ENCODE assay signal across 14 cellular contexts in the genomic region with DNA sequence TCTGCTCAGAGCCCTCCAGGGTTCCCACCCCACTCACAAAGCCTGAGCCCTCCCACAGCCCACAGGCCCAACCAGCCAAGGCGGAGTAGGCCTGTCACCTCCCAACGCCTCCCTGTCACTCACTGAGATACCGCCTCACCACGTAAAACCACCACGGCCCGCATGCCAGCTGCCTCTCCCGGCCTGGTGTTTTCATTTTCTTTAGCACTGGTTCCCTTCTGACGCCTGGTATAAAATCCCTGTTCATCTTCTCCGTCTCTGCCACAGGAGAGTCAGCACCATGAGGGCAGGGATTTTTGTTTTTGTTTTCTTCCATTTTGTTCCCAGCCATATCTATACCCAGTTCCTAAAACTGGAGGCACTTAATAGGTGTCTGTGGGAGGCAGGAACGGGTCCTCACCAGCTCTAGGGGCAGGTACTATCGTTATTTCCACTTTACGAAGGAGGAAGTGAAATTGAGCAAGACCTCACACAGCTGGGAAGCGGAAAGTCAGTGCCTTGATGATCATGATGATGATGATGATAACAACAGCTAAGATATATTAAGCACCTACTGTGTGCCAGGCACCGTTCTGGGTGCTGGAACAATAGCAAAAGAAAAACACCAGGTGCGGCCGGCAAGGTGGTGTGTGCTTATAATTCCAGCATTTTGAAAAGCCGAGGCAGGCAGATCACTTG. TPM values are rescaled to one million over a fixed set of nuclear protein-coding genes. Genes with fewer than 3 reads are reported as not detected.
DNase-seq lines count a peak whose midpoint lies in the region; ATAC-seq, FAIRE-seq and TF ChIP-seq lines count a peak whose summit lies in the region.
"Had no signal": no experiment of that assay in that cellular context is flagged by ENCODE, and none has a peak within 500 bp of the region (broad histone marks: within the 10 kb centered on the region; RNA-seq: fewer than 3 reads in every experiment).

No MANE protein-coding gene starts in this region.

- intact Hi-C loops in CD4-positive, alpha-beta memory T cell (cut with micrococcal nuclease): no loop called here
- intact Hi-C loops in uterus (cut with DNase I; ENCODE audit: low total_unique reads): no loop called here

- FAIRE-seq in GM12891 (lab: Jason Lieb, UNC): peak; percentile 59

- TF ChIP-seq CTCF in osteocyte (IDR thresholded peaks at IDR 0.05) (no peak), uterus (IDR thresholded peaks at IDR 0.05) (no peak)

- no peaks in the 10 kb centered on the region for H3K36me3 Mint-ChIP-seq in osteocyte (ENCODE audit: unreplicated experiment)
- H3K36me3 Mint-ChIP-seq in CD4-positive, alpha-beta memory T cell: no peaks in the 10 kb centered on the region
- H3K36me3 Mint-ChIP-seq: activated naive CD8-positive, alpha-beta T cell treated with anti-CD3 and anti-CD28 coated beads, Interleukin-2, amount 10 ng/mL, durations not matched to agents 7 days and 5 days had no signal

- POLR2A ChIA-PET in CD4-positive, alpha-beta memory T cell (lab: Charles Lee; ENCODE audit: partially characterized antibody): no interaction called here

- no peak overlapping the region for H3K4me3 Mint-ChIP-seq in osteocyte (ENCODE audit: unreplicated experiment)
- H3K4me3 Mint-ChIP-seq in CD4-positive, alpha-beta memory T cell: no peak overlapping the region
- H3K4me3 Mint-ChIP-seq: activated naive CD8-positive, alpha-beta T cell treated with anti-CD3 and anti-CD28 coated beads, Interleukin-2, amount 10 ng/mL, durations not matched to agents 7 days and 5 days; HFFc6 had no signal

- TF ChIP-seq POLR2A in GM12891 (IDR thresholded peaks at IDR 0.05; ENCODE audit: low read depth, low read length) (no peak), uterus (IDR thresholded peaks at IDR 0.05) (no peak)

- no peak overlapping the region for H3K27ac ChIP-seq in CD4-positive, alpha-beta memory T cell (ENCODE audit: low read depth, low read length)
- H3K27ac ChIP-seq in uterus: no peak overlapping the region
- H3K27ac ChIP-seq: heart left ventricle, right lobe of liver had no signal

- no peak overlapping the region for H3K4me3 ChIP-seq in CD4-positive, alpha-beta memory T cell (ENCODE audit: low read length in 2 of 2)
- H3K4me3 ChIP-seq in uterus: no peak overlapping the region
- H3K4me3 ChIP-seq: heart left ventricle, right lobe of liver had no signal

- DNase-seq in GM12891 (ENCODE audit: insufficient read length, low spot score): peak; percentile 65
- DNase-seq in UCSD-AML1 (lab: John Stamatoyannopoulos, UW; ENCODE audit: unreplicated experiment): peak; percentile 37
- no peak for DNase-seq in osteocyte (ENCODE audit: extremely low spot score, unreplicated experiment)
- no peak for DNase-seq in CD4-positive, alpha-beta memory T cell
- DNase-seq in NCI-H146 treated with DMSO at 0.1 percent for 48 hours (lab: John Stamatoyannopoulos, UW; ENCODE audit: unreplicated experiment): no peak
- DNase-seq in uterus: no peak
- DNase-seq: activated naive CD8-positive, alpha-beta T cell treated with anti-CD3 and anti-CD28 coated beads, Interleukin-2, amount 10 ng/mL, durations not matched to agents 7 days and 5 days; dermis blood vessel endothelial cell; DMS53; heart left ventricle; HFFc6; NCI-H1436 treated with DMSO at 0.1 percent for 48 hours; right lobe of liver had no signal

- no peaks in the 10 kb centered on the region for H3K36me3 ChIP-seq in CD4-positive, alpha-beta memory T cell (ENCODE audit: insufficient read depth, low read length)
- no peaks in the 10 kb centered on the region for H3K36me3 ChIP-seq in uterus
- H3K36me3 ChIP-seq: heart left ventricle, right lobe of liver had no signal

- peak; percentile 47 for ATAC-seq in HG03354 (IDR thresholded peaks at IDR 0.05; ENCODE audit: poor library complexity, severe bottlenecking, unreplicated experiment)

- H3K9me3 Mint-ChIP-seq in osteocyte (ENCODE audit: unreplicated experiment): no peaks in the 10 kb centered on the region
- peaks cover 0 to 4% (median 0%) of the 10 kb centered on the region in 8 donors for H3K9me3 Mint-ChIP-seq in CD4-positive, alpha-beta memory T cell
- H3K9me3 Mint-ChIP-seq: activated naive CD8-positive, alpha-beta T cell treated with anti-CD3 and anti-CD28 coated beads, Interleukin-2, amount 10 ng/mL, durations not matched to agents 7 days and 5 days; HFFc6 had no signal

- no peaks in the 10 kb centered on the region for H3K27me3 ChIP-seq in CD4-positive, alpha-beta memory T cell (ENCODE audit: insufficient read depth, low read length)
- no peaks in the 10 kb centered on the region for H3K27me3 ChIP-seq in uterus
- H3K27me3 ChIP-seq: heart left ventricle, right lobe of liver had no signal

- H3K27me3 Mint-ChIP-seq in osteocyte (ENCODE audit: unreplicated experiment): no peaks in the 10 kb centered on the region
- H3K27me3 Mint-ChIP-seq in CD4-positive, alpha-beta memory T cell: peaks cover 4 to 6% of the 10 kb centered on the region in 2 donors

- CTCF ChIA-PET in CD4-positive, alpha-beta memory T cell (lab: Charles Lee; ENCODE audit: partially characterized antibody): interaction anchor here (1.3 kb wide), 1 partner anchor 30 kb away, joined by 4 read pairs; no protein-coding TSS in a partner anchor

- H3K27ac Mint-ChIP-seq in osteocyte (ENCODE audit: unreplicated experiment): peak overlapping the region; percentile 14
- H3K27ac Mint-ChIP-seq in CD4-positive, alpha-beta memory T cell: peak overlapping the region in 1 of 7 donors; percentile 9
- H3K27ac Mint-ChIP-seq: activated naive CD8-positive, alpha-beta T cell treated with anti-CD3 and anti-CD28 coated beads, Interleukin-2, amount 10 ng/mL, durations not matched to agents 7 days and 5 days; HFFc6 had no signal

- H3K4me1 Mint-ChIP-seq in osteocyte (ENCODE audit: unreplicated experiment): peaks cover 28% of the 10 kb centered on the region
- H3K4me1 Mint-ChIP-seq in CD4-positive, alpha-beta memory T cell: peaks cover 0 to 3% (median under 1%) of the 10 kb centered on the region in 4 donors

- no peaks in the 10 kb centered on the region for H3K4me1 ChIP-seq in CD4-positive, alpha-beta memory T cell (ENCODE audit: insufficient read depth, low read length)
- no peaks in the 10 kb centered on the region for H3K4me1 ChIP-seq in uterus
- H3K4me1 ChIP-seq: right lobe of liver had no signal

- no peaks in the 10 kb centered on the region for H3K9me3 ChIP-seq in CD4-positive, alpha-beta memory T cell (ENCODE audit: control insufficient read depth in 1 of 2, low read length in 2 of 2)
- H3K9me3 ChIP-seq in uterus: no peaks in the 10 kb centered on the region
- H3K9me3 ChIP-seq: heart left ventricle, right lobe of liver had no signal

TF ChIP-seq in GM12891, 5 proteins besides CTCF, POLR2A, EP300 and RAD21:
- TF ChIP-seq SPI1 (IDR thresholded peaks at IDR 0.05; ENCODE audit: low read depth, low read length) (peak; percentile 90), TAF1 (IDR thresholded peaks at IDR 0.05; ENCODE audit: low read depth, low read length) (no peak)

RNA-seq across cellular contexts. Expression of a gene that starts 58.6 kb away (rescaled TPM):
- 0.42 TPM for polyA plus RNA-seq in GM12891 (2012; ENCODE audit: low read depth, missing spikeins)
- total RNA-seq in osteocyte (13.0 and 13.4 TPM in 2 replicates), uterus (10 to 100 TPM in 1 of 4 donors, 1 to 10 TPM in 3; 1.0 to 15.4 (median 4.5) TPM)
- total RNA-seq in CD4-positive, alpha-beta memory T cell: under 1 TPM; 0.19 to 0.44 TPM
- under 1 TPM; 0.17 to 0.60 TPM for polyA plus RNA-seq in CD4-positive, alpha-beta memory T cell

Comparison
In these comparisons a context has a peak if more than half of its experiments do, and no peak if none do; other contexts are left out.
1. DNase-seq: peak in GM12891 (single experiment) and UCSD-AML1 (single experiment); none in osteocyte (single experiment), CD4-positive, alpha-beta memory T cell (0 of 5), NCI-H146 treated with DMSO at 0.1 percent for 48 hours (single experiment) and uterus (0 of 2).